ENCODE assay signal across 14 cellular contexts in the genomic region with DNA sequence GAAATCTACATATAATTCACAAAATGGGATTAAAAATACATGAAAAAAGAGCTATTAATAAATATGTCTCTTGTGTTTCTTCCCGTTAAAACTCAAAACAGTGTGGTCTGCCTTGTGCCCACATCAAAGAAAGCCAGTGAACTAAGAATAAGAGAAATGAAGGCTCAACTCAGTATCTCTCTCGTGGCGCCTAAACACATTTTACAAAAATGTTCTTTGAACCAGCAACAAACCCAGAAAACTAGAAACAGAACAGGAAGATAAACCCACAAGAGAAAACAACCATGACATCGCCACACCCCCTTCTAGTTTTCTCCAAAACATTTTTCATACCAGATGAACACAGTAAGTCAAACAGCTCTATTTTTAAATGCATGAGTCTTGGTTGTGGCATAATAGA.
DNase-seq lines count a peak whose midpoint lies in the region; ATAC-seq and TF ChIP-seq lines count a peak whose summit lies in the region.
"Had no signal": no experiment of that assay in that cellular context is flagged by ENCODE, and none has a peak within 500 bp of the region (broad histone marks: within the 10 kb centered on the region; RNA-seq: fewer than 3 reads in every experiment).

No MANE protein-coding gene starts in this region.

- H3K9me3 ChIP-seq in T-helper 17 cell (ENCODE audit: control insufficient read depth, low read length, poor library complexity, severe bottlenecking): no peaks in the 10 kb centered on the region
- H3K9me3 ChIP-seq: neutrophil had no signal

- no peaks in the 10 kb centered on the region for H3K36me3 Mint-ChIP-seq in T-helper 17 cell (ENCODE audit: low read depth)
- H3K36me3 Mint-ChIP-seq: activated CD8-positive, alpha-beta memory T cell treated with anti-CD3 and anti-CD28 coated beads, Interleukin-2, amount 10 ng/mL, durations not matched to agents 7 days and 5 days had no signal

- peaks cover 15% of the 10 kb centered on the region for H3K4me1 Mint-ChIP-seq in T-helper 17 cell

- DNase-seq in T-helper 17 cell (no peak), hepatic stellate cell (ENCODE audit: low spot score) (no peak), C1 segment of cervical spinal cord (lab: John Stamatoyannopoulos, UW) (no peak)
- DNase-seq: activated CD8-positive, alpha-beta memory T cell treated with anti-CD3 and anti-CD28 coated beads, Interleukin-2, amount 10 ng/mL, durations not matched to agents 7 days and 5 days; activated naive CD8-positive, alpha-beta T cell treated with anti-CD3 and anti-CD28 coated beads, Interleukin-2, amount 50 U/mL, for 24 hours; HCEC 1CT; NCI-H2029 treated with DMSO at 0.1 percent for 48 hours; SHP77 had no signal

- peaks cover 14% of the 10 kb centered on the region for H3K27me3 Mint-ChIP-seq in T-helper 17 cell

- peak; percentile 84 for ATAC-seq in GM18505 (IDR thresholded peaks at IDR 0.05; ENCODE audit: unreplicated experiment)
- peak; percentile 46 for ATAC-seq in GM19467 (IDR thresholded peaks at IDR 0.05; ENCODE audit: unreplicated experiment)
- ATAC-seq in HG03097 (IDR thresholded peaks at IDR 0.05; ENCODE audit: low FRiP score, unreplicated experiment): peak; percentile 48
- peak; percentile 45 for ATAC-seq in T-helper 17 cell
- ATAC-seq in esophagus mucosa: no peak
- no peak for ATAC-seq in HG02798 (IDR thresholded peaks at IDR 0.05; ENCODE audit: poor library complexity, unreplicated experiment)
- ATAC-seq: activated CD8-positive, alpha-beta memory T cell treated with anti-CD3 and anti-CD28 coated beads, Interleukin-2, amount 10 ng/mL, durations not matched to agents 7 days and 5 days; activated naive CD8-positive, alpha-beta T cell treated with anti-CD3 and anti-CD28 coated beads, Interleukin-2, amount 50 U/mL, for 24 hours had no signal

- no peak for TF ChIP-seq POLR2A in GM18505 (IDR thresholded peaks at IDR 0.05; ENCODE audit: borderline replicate concordance, extremely low read depth, insufficient read depth, insufficient read length)

- no peak overlapping the region for H3K27ac Mint-ChIP-seq in T-helper 17 cell
- H3K27ac Mint-ChIP-seq: activated CD8-positive, alpha-beta memory T cell treated with anti-CD3 and anti-CD28 coated beads, Interleukin-2, amount 10 ng/mL, durations not matched to agents 7 days and 5 days; activated naive CD8-positive, alpha-beta T cell treated with anti-CD3 and anti-CD28 coated beads, Interleukin-2, amount 50 U/mL, for 24 hours had no signal

- H3K4me3 Mint-ChIP-seq in T-helper 17 cell: peak overlapping the region; percentile 31
- H3K4me3 Mint-ChIP-seq: activated CD8-positive, alpha-beta memory T cell treated with anti-CD3 and anti-CD28 coated beads, Interleukin-2, amount 10 ng/mL, durations not matched to agents 7 days and 5 days; activated naive CD8-positive, alpha-beta T cell treated with anti-CD3 and anti-CD28 coated beads, Interleukin-2, amount 50 U/mL, for 24 hours had no signal

Comparison
In these comparisons a context has a peak if more than half of its experiments do, and no peak if none do; other contexts are left out.
1. ATAC-seq: peak in GM18505 (single experiment), GM19467 (single experiment), HG03097 (single experiment) and T-helper 17 cell (single experiment); none in esophagus mucosa (single experiment) and HG02798 (single experiment).